Comparison of ENCODE assay signal across 8 cellular contexts in genomic region chr7:47572101-47572460, GRCh38. TPM values are rescaled to one million over a fixed set of nuclear protein-coding genes. Genes with fewer than 3 reads are reported as not detected.
DNase-seq lines count a peak whose midpoint lies in the region; ATAC-seq and TF ChIP-seq lines count a peak whose summit lies in the region.

No MANE protein-coding gene starts in this region.

- peaks cover 0 to 36% (median 4%) of the 10 kb centered on the region in 11 experiments; a peak in 13 of 22 replicates for H3K36me3 ChIP-seq in BLaER1 treated with 17β-estradiol and CSF1 and Interleukin-3, amounts not matched to agents 10 nM and 100 nM
- no peaks in the 10 kb centered on the region for H3K36me3 ChIP-seq in SJCRH30
- H3K36me3 ChIP-seq in psoas muscle (ENCODE audit: insufficient read depth in 1 of 2, low read depth in 1 of 2): no peaks in the 10 kb centered on the region

- peak overlapping the region; percentile 72 to 94 (median 84) for H3K9ac ChIP-seq in BLaER1 treated with 17β-estradiol and CSF1 and Interleukin-3, amounts not matched to agents 10 nM and 100 nM

- WGBS in psoas muscle, 3 donors: 34 to 51% (median 39%) methylated on average over 14 of the region's 14 CpGs

- H3K27ac ChIP-seq in BLaER1 treated with 17β-estradiol and CSF1 and Interleukin-3, amounts not matched to agents 10 nM and 100 nM: peak overlapping the region; percentile 78 to 97 (median 93)
- H3K27ac ChIP-seq in SJCRH30 (peak overlapping the region; percentile 47; the same call in 1 of the 2 replicates), psoas muscle (peak overlapping the region; percentile 58)

- ATAC-seq in Right ventricle myocardium superior (ENCODE audit: poor library complexity) (peak; percentile 14), psoas muscle (peak; percentile 36 to 79 (median 60))

- no peak for TF ChIP-seq CTCF in psoas muscle (IDR thresholded peaks at IDR 0.05)

- intact Hi-C loops in Right ventricle myocardium superior (cut with DNase I): no loop called here
- intact Hi-C loops in psoas muscle (cut with DNase I): loop anchor here in 1 of 2 donors (10.0 kb wide), 2 partner anchors 127 to 243 kb away; no protein-coding TSS in a partner anchor

- H3K9me3 ChIP-seq in BLaER1 treated with 17β-estradiol and CSF1 and Interleukin-3, amounts not matched to agents 10 nM and 100 nM (replicated peaks in 1 of 11): peaks cover 0 to 12% (median 4%) of the 10 kb centered on the region in 11 experiments; a peak in 8 of 22 replicates
- H3K9me3 ChIP-seq in SJCRH30 (replicated peaks) (no peaks in the 10 kb centered on the region), psoas muscle (no peaks in the 10 kb centered on the region)

- DNase-seq in SJCRH30: no peak
- DNase-seq in Right ventricle myocardium superior: no peak
- DNase-seq in psoas muscle: peak in 1 of 2 donors; percentile 74
- no peak for DNase-seq in islet precursor cell
- DNase-seq in Kasumi-1 (lab: John Stamatoyannopoulos, UW): no peak
- DNase-seq in T-helper 2 cell: no peak
- DNase-seq in stimulated activated CD4-positive, alpha-beta T cell treated with anti-CD3 and anti-CD28 coated beads, Interleukin-2, amount 100 ng/mL, for 48 hours: no peak

- H4K20me1 ChIP-seq in BLaER1 treated with 17β-estradiol and CSF1 and Interleukin-3, amounts not matched to agents 10 nM and 100 nM: peaks cover 0 to 13% (median 0%) of the 10 kb centered on the region in 11 experiments; a peak in 2 of 22 replicates

- H3K4me2 ChIP-seq in BLaER1 treated with 17β-estradiol and CSF1 and Interleukin-3, amounts not matched to agents 10 nM and 100 nM: peak overlapping the region; percentile 86 to 99 (median 96)

- no peaks in the 10 kb centered on the region for H3K27me3 ChIP-seq in BLaER1 treated with 17β-estradiol and CSF1 and Interleukin-3, amounts not matched to agents 10 nM and 100 nM
- H3K27me3 ChIP-seq in SJCRH30 (no peaks in the 10 kb centered on the region), psoas muscle (ENCODE audit: insufficient read depth in 3 of 3, low read length in 2 of 3) (peaks cover 0 to 2% (median 0%) of the 10 kb centered on the region in 3 donors)

- H3K4me1 ChIP-seq in BLaER1 treated with 17β-estradiol and CSF1 and Interleukin-3, amounts not matched to agents 10 nM and 100 nM: peaks cover 96 to 99% (median 98%) of the 10 kb centered on the region in 10 experiments
- H3K4me1 ChIP-seq in SJCRH30: peaks cover 23% of the 10 kb centered on the region
- peaks cover 34% of the 10 kb centered on the region for H3K4me1 ChIP-seq in psoas muscle

- H3K4me3 ChIP-seq in BLaER1 treated with 17β-estradiol and CSF1 and Interleukin-3, amounts not matched to agents 10 nM and 100 nM: peak overlapping the region; percentile 3 to 56 (median 44); a peak in 16 of 20 replicates
- peak overlapping the region; percentile 45; the same call in 1 of the 2 replicates for H3K4me3 ChIP-seq in SJCRH30
- H3K4me3 ChIP-seq in psoas muscle: peak overlapping the region; percentile 33

RNA-seq across cellular contexts. Expression of gene TNS3, which starts 9.8 kb away (rescaled TPM):
- total RNA-seq in SJCRH30 (2014; rRNA removed; shearing (Covaris generic)): 57.6 and 65.1 TPM in 2 replicates
- 43.2 TPM for total RNA-seq in Right ventricle myocardium superior
- 10 to 100 TPM; 35.0 to 75.3 (median 45.6) TPM for total RNA-seq in psoas muscle
- polyA plus RNA-seq in psoas muscle: 10 to 100 TPM; 11.5 to 20.2 (median 12.5) TPM
